Comparison of ENCODE assay signal across 19 cellular contexts in the genomic region with DNA sequence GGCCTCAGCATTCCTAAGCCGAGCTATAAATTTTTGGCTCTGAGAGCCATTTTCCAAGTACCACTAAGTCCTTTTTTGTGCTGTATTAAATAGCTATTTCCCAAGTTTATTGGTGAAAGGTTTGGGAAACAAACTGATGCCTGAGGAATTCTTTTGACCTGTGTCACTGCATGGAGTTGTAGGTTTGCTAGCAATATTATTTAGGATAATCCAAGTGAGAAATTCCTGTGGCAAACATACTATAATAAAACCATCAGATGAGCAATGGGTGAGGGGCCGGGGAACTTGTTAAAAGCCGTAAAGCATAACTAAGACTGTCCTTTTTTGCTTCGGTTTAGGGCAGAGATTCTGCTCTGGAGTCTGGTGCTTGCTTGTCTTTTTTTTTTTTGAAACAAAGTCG. TPM values are rescaled to one million over a fixed set of nuclear protein-coding genes. Genes with fewer than 3 reads are reported as not detected.
DNase-seq lines count a peak whose midpoint lies in the region; ATAC-seq, FAIRE-seq and TF ChIP-seq lines count a peak whose summit lies in the region.
"Had no signal": no experiment of that assay in that cellular context is flagged by ENCODE, and none has a peak within 500 bp of the region (broad histone marks: within the 10 kb centered on the region; RNA-seq: fewer than 3 reads in every experiment).

No MANE protein-coding gene starts in this region.

- FAIRE-seq in RCC 7860 (lab: Jason Lieb, UNC): peak; percentile 96
- FAIRE-seq: GM19239, islet of Langerhans had no signal

- TF ChIP-seq CTCF in fibroblast of villous mesenchyme (IDR thresholded peaks at IDR 0.05; ENCODE audit: insufficient read depth, low read depth, low read length): no peak

- peak; percentile 39 for DNase-seq in AG20443 (ENCODE audit: low spot score)
- DNase-seq in RCC 7860 (ENCODE audit: low spot score): peak; percentile 88
- DNase-seq in fibroblast of villous mesenchyme (ENCODE audit: low read depth): peak; percentile 94
- peak; percentile 43 for DNase-seq in skeletal muscle cell (ENCODE audit: low read depth)
- DNase-seq in putamen (ENCODE audit: low spot score): no peak
- no peak for DNase-seq in OCI-M2 (lab: John Stamatoyannopoulos, UW; ENCODE audit: unreplicated experiment)
- DNase-seq in NCI-H526 (lab: John Stamatoyannopoulos, UW): no peak
- DNase-seq: activated CD4-positive, alpha-beta T cell treated with anti-CD3 and anti-CD28 coated beads for 1 hour; activated naive CD8-positive, alpha-beta T cell treated with anti-CD3 and anti-CD28 coated beads, Interleukin-2, amount 50 U/mL, for 24 hours; GOT3; KBM-7; NCI-H1092; NCI-H69 had no signal

- H3K4me3 ChIP-seq in fibroblast of villous mesenchyme (ENCODE audit: low read depth, low read length) (peak overlapping the region; percentile 13), skeletal muscle cell (ENCODE audit: low read depth, low read length) (no peak overlapping the region)
- H3K4me3 ChIP-seq: thoracic aorta had no signal

- ATAC-seq in HG02610 (IDR thresholded peaks at IDR 0.05; ENCODE audit: unreplicated experiment): no peak
- ATAC-seq: activated naive CD8-positive, alpha-beta T cell treated with anti-CD3 and anti-CD28 coated beads, Interleukin-2, amount 50 U/mL, for 24 hours; activated T-helper 17 cell treated with anti-CD3 and anti-CD28 coated beads, Interleukin-2, amount 50 U/mL, for 72 hours; stimulated activated effector memory CD8-positive, alpha-beta T cell treated with anti-CD3 and anti-CD28 coated beads, Interleukin-12 subunit alpha, Interleukin-12 subunit beta, amount 100 ng/mL, for 72 hours had no signal

RNA-seq across cellular contexts. Expression of a gene that starts 28.4 kb away (rescaled TPM):
- total RNA-seq in fibroblast of villous mesenchyme: 6.0 and 7.1 TPM in 2 replicates
- total RNA-seq: activated T-helper 17 cell treated with anti-CD3 and anti-CD28 coated beads, Interleukin-2, amount 50 U/mL, for 72 hours had no signal

Comparison
In these comparisons a context has a peak if more than half of its experiments do, and no peak if none do; other contexts are left out.
1. DNase-seq: peak in AG20443 (single experiment), RCC 7860 (single experiment), fibroblast of villous mesenchyme (single experiment) and skeletal muscle cell (single experiment); none in putamen (single experiment), OCI-M2 (single experiment) and NCI-H526 (0 of 2).